ENCODE assay signal across 8 cellular contexts in the genomic region with DNA sequence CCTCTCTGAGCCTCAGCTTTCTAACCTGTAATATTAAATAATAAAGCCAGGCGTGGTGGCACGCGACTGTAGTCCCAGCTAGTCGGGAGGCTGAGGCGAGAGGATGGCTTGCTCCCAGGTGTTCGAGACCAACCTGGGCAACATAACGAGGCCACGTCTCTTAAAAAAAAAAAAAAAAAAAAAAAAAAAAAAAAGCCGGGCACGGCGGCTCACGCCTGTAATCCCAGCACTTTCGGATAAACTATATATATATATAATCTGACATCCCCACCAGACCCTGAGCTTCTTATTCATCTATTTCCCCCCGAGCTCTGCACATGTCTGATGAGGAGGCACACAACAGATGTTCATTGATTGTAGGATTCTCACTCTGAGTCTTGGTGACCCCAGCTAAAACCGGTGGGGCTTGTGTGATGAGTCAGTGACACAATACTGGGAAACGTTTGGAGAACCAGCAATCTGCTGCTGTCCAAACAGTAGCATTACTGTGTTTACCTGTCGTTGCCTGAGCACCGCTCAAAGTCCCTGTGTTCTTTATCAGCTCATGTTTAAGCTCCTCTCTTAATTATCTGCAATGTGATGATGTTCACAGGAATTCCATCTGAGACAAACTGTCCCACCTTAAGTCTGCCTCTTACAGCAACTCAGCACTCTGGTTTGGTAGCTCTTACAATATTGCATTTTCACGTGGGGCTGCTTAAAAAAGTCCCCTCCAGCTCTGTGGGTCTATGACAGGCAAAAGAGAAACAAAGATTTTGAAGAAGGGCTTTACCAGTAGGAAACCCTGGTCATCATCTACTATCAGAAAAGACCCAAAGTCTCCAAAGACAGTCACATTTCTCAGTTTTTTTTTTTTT. TPM values are rescaled to one million over a fixed set of nuclear protein-coding genes. Genes with fewer than 3 reads are reported as not detected.
DNase-seq lines count a peak whose midpoint lies in the region; ATAC-seq and TF ChIP-seq lines count a peak whose summit lies in the region.

No MANE protein-coding gene starts in this region.

- ATAC-seq in GM18498 (IDR thresholded peaks at IDR 0.05; ENCODE audit: unreplicated experiment) (no peak), HG02610 (IDR thresholded peaks at IDR 0.05; ENCODE audit: unreplicated experiment) (no peak), GM18873 (IDR thresholded peaks at IDR 0.05; ENCODE audit: low FRiP score, unreplicated experiment) (no peak)

- H3K36me3 Mint-ChIP-seq in HFFc6 (ENCODE audit: low read depth) (no peaks in the 10 kb centered on the region), nephron progenitor cell (ENCODE audit: low read depth) (no peaks in the 10 kb centered on the region)

- H3K36me3 ChIP-seq in BLaER1: peaks cover 13% of the 10 kb centered on the region

- H3K9me3 ChIP-seq in BLaER1: no peaks in the 10 kb centered on the region

- H3K27me3 ChIP-seq in BLaER1: no peaks in the 10 kb centered on the region

- H3K4me1 Mint-ChIP-seq in HFFc6 (ENCODE audit: low read depth) (peaks cover 35% of the 10 kb centered on the region), nephron progenitor cell (peaks cover 42% of the 10 kb centered on the region)

- DNase-seq in HFFc6: peak; percentile 28
- DNase-seq in SK-N-DZ (ENCODE audit: low spot score): peak; percentile 48
- no peak for DNase-seq in epithelial cell of proximal tubule (ENCODE audit: low read depth)
- no peak for DNase-seq in nephron progenitor cell

- peaks cover 2% of the 10 kb centered on the region; the same call in 1 of the 2 replicates for H3K27me3 Mint-ChIP-seq in HFFc6 (ENCODE audit: insufficient read depth)
- H3K27me3 Mint-ChIP-seq in nephron progenitor cell (ENCODE audit: low read depth, poor library complexity): peaks cover 17% of the 10 kb centered on the region

- peak overlapping the region; percentile 99; the same call in 1 of the 2 replicates for H3K27ac ChIP-seq in BLaER1

- peaks cover 25% of the 10 kb centered on the region for H3K4me1 ChIP-seq in BLaER1

- no peaks in the 10 kb centered on the region for H3K9me3 Mint-ChIP-seq in HFFc6
- H3K9me3 Mint-ChIP-seq in nephron progenitor cell: peaks cover 9% of the 10 kb centered on the region

- H3K4me3 Mint-ChIP-seq in HFFc6: peak overlapping the region; percentile 97
- peak overlapping the region; percentile 99 for H3K4me3 Mint-ChIP-seq in nephron progenitor cell

- peak overlapping the region; percentile 96; the same call in 1 of the 2 replicates for H3K9ac ChIP-seq in BLaER1

- H3K4me2 ChIP-seq in BLaER1: peak overlapping the region; percentile 99

- no peak for TF ChIP-seq CTCF in HFFc6 (IDR thresholded peaks at IDR 0.05)
- TF ChIP-seq CTCF in epithelial cell of proximal tubule (conservative IDR thresholded peaks at IDR 0.05; ENCODE audit: low read depth, low read length): no peak
- TF ChIP-seq CTCF in nephron progenitor cell (IDR thresholded peaks at IDR 0.05): no peak

- peak overlapping the region; percentile 98 for H3K4me3 ChIP-seq in BLaER1
- peak overlapping the region; percentile 99 for H3K4me3 ChIP-seq in epithelial cell of proximal tubule (ENCODE audit: low read depth, low read length)

- H4K20me1 ChIP-seq in BLaER1: peaks cover 38% of the 10 kb centered on the region

- H3K27ac Mint-ChIP-seq in HFFc6 (peak overlapping the region; percentile 100), nephron progenitor cell (peak overlapping the region; percentile 100)

RNA-seq across cellular contexts. Expression of gene SPATA2, which starts 1.0 kb away (rescaled TPM):
- total RNA-seq in HFFc6 (2021; fragmentation: NEBNext Ultra II Directional; extraction: Animal tissue kit (Norgen Biotek cat#: 25700)): 1 to 10 TPM; 6.9 to 8.0 (median 7.2) TPM
- 3.1 and 4.7 TPM in 2 replicates for polyA plus RNA-seq in SK-N-DZ (2014; cell fraction: cytosol; rRNA removed)
- polyA plus RNA-seq in SK-N-DZ (2014; cell fraction: nucleus; rRNA removed): 2.7 and 3.0 TPM in 2 replicates
- total RNA-seq in epithelial cell of proximal tubule: 3.2 and 5.3 TPM in 2 replicates

RNA-seq across cellular contexts. Expression of gene RNF114, which starts 19.8 kb away (rescaled TPM):
- 10 to 100 TPM; 51.6 to 61.0 (median 56.1) TPM for total RNA-seq in HFFc6 (2021; fragmentation: NEBNext Ultra II Directional; extraction: Animal tissue kit (Norgen Biotek cat#: 25700))
- polyA plus RNA-seq in SK-N-DZ (2014; cell fraction: cytosol; rRNA removed): 138 and 182 TPM in 2 replicates
- 121 and 145 TPM in 2 replicates for polyA plus RNA-seq in SK-N-DZ (2014; cell fraction: nucleus; rRNA removed)
- total RNA-seq in epithelial cell of proximal tubule: 152 and 157 TPM in 2 replicates

Comparison
In these comparisons a context has a peak if more than half of its experiments do, and no peak if none do; other contexts are left out.
1. DNase-seq: peak in HFFc6 (single experiment) and SK-N-DZ (single experiment); none in epithelial cell of proximal tubule (single experiment) and nephron progenitor cell (single experiment).